Comparison of ENCODE assay signal across 17 cellular contexts in genomic region chr5:177538876-177539275, GRCh38. TPM values are rescaled to one million over a fixed set of nuclear protein-coding genes. Genes with fewer than 3 reads are reported as not detected.
DNase-seq lines count a peak whose midpoint lies in the region; TF ChIP-seq lines count a peak whose summit lies in the region.
"Had no signal": no experiment of that assay in that cellular context is flagged by ENCODE, and none has a peak within 500 bp of the region (broad histone marks: within the 10 kb centered on the region; RNA-seq: fewer than 3 reads in every experiment).

No MANE protein-coding gene starts in this region.

- no peaks in the 10 kb centered on the region for H3K9me3 Mint-ChIP-seq in chondrocyte (ENCODE audit: low read depth)
- H3K9me3 Mint-ChIP-seq: stimulated activated naive B cell treated with anti-CD40 and anti-IgM and Interleukin-4, amounts not matched to agents 10 μg/mL and 1 μg/mL and 100 μg/mL, for 72 hours; T-helper 2 cell treated with Interferon-gamma antibody and Interleukin-4, amounts not matched to agents 5 μg/mL and 100 μg/mL, for 36 hours had no signal

- H3K4me3 ChIP-seq in right atrium auricular region (no peak overlapping the region), skeletal muscle satellite cell (ENCODE audit: low read length) (no peak overlapping the region)
- H3K4me3 ChIP-seq: colonic mucosa, SJSA1 had no signal

- H3K36me3 ChIP-seq in right atrium auricular region (peaks cover 25% of the 10 kb centered on the region), skeletal muscle satellite cell (ENCODE audit: insufficient read depth, low read length) (peaks cover 21% of the 10 kb centered on the region)
- H3K36me3 ChIP-seq: colonic mucosa had no signal

- no peaks in the 10 kb centered on the region for H3K27me3 ChIP-seq in right atrium auricular region
- no peaks in the 10 kb centered on the region for H3K27me3 ChIP-seq in skeletal muscle satellite cell (ENCODE audit: control insufficient read depth, insufficient read depth, low read length)
- H3K27me3 ChIP-seq: colonic mucosa, SJSA1 had no signal

- H3K9ac ChIP-seq in skeletal muscle satellite cell (ENCODE audit: low read depth, low read length): peak overlapping the region; percentile 75

- H3K4me2 ChIP-seq in skeletal muscle satellite cell (ENCODE audit: low read length): peak overlapping the region; percentile 70

- TF ChIP-seq CTCF in C4-2B (conservative IDR thresholded peaks at IDR 0.05) (no peak), chondrocyte (IDR thresholded peaks at IDR 0.05) (no peak), right atrium auricular region (IDR thresholded peaks at IDR 0.05) (no peak)

- H3K4me1 ChIP-seq in right atrium auricular region (peaks cover 0 to 56% of the 10 kb centered on the region in 2 donors), skeletal muscle satellite cell (ENCODE audit: control insufficient read depth, insufficient read depth, low read length) (peaks cover 43% of the 10 kb centered on the region)

- DNase-seq in chondrocyte (ENCODE audit: low spot score): no peak
- DNase-seq in right atrium auricular region (ENCODE audit: low spot score): no peak
- no peak for DNase-seq in glomerular visceral epithelial cell (ENCODE audit: extremely low spot score)
- no peak for DNase-seq in NCI-H510A (lab: John Stamatoyannopoulos, UW)
- no peak for DNase-seq in NCI-H1092 (lab: John Stamatoyannopoulos, UW)
- no peak for DNase-seq in activated naive CD4-positive, alpha-beta T cell (lab: John Stamatoyannopoulos, UW)
- DNase-seq: activated CD4-positive, alpha-beta T cell treated with anti-CD3 and anti-CD28 coated beads for 1 hour; activated gamma-delta T cell treated with Interleukin-2 at 50 U/mL for 16 hours; anterior cingulate cortex; colonic mucosa; NCI-H187 treated with DMSO at 0.1 percent for 48 hours; NCI-H524; stimulated activated naive B cell treated with anti-CD40 and anti-IgM and Interleukin-4, amounts not matched to agents 10 μg/mL and 1 μg/mL and 100 μg/mL, for 72 hours had no signal

- peaks cover 7% of the 10 kb centered on the region for H3K36me3 Mint-ChIP-seq in chondrocyte (ENCODE audit: low read depth)

- H3K27me3 Mint-ChIP-seq in chondrocyte (ENCODE audit: low read depth): no peaks in the 10 kb centered on the region
- H3K27me3 Mint-ChIP-seq: stimulated activated naive B cell treated with anti-CD40 and anti-IgM and Interleukin-4, amounts not matched to agents 10 μg/mL and 1 μg/mL and 100 μg/mL, for 72 hours had no signal

- H3K27ac Mint-ChIP-seq in chondrocyte (ENCODE audit: unreplicated experiment): peak overlapping the region; percentile 98
- H3K27ac Mint-ChIP-seq: stimulated activated naive B cell treated with anti-CD40 and anti-IgM and Interleukin-4, amounts not matched to agents 10 μg/mL and 1 μg/mL and 100 μg/mL, for 72 hours; T-helper 2 cell treated with Interferon-gamma antibody and Interleukin-4, amounts not matched to agents 5 μg/mL and 100 μg/mL, for 36 hours had no signal

- H3K9me3 ChIP-seq in right atrium auricular region: no peaks in the 10 kb centered on the region
- H3K9me3 ChIP-seq in skeletal muscle satellite cell (replicated peaks; ENCODE audit: low read length): no peaks in the 10 kb centered on the region
- H3K9me3 ChIP-seq: colonic mucosa, SJSA1 had no signal

- H3K4me1 Mint-ChIP-seq in chondrocyte (ENCODE audit: low read depth): peaks cover 83% of the 10 kb centered on the region

- H3K4me3 Mint-ChIP-seq in chondrocyte (ENCODE audit: unreplicated experiment): no peak overlapping the region
- H3K4me3 Mint-ChIP-seq: stimulated activated naive B cell treated with anti-CD40 and anti-IgM and Interleukin-4, amounts not matched to agents 10 μg/mL and 1 μg/mL and 100 μg/mL, for 72 hours; T-helper 2 cell treated with Interferon-gamma antibody and Interleukin-4, amounts not matched to agents 5 μg/mL and 100 μg/mL, for 36 hours had no signal

- H3K27ac ChIP-seq in C4-2B (peak overlapping the region; percentile 36), right atrium auricular region (peak overlapping the region; percentile 40 to 76)

RNA-seq across cellular contexts. Expression of gene FAM193B, which starts 15.5 kb away (rescaled TPM):
- total RNA-seq in chondrocyte (75.2 to 85.9 TPM (median 79.1 TPM) in 3 replicates), right atrium auricular region (10 to 100 TPM in 1 of 2 donors, 1 to 10 TPM in 1; 9.8 to 20.7 TPM)
- total RNA-seq in skeletal muscle satellite cell (2012; rRNA removed): 12.7 and 16.5 TPM in 2 replicates

RNA-seq across cellular contexts. Expression of gene DDX41, which starts 22.1 kb away (rescaled TPM):
- total RNA-seq in chondrocyte: 77.2 to 79.0 TPM (median 78.6 TPM) in 3 replicates
- 10 to 100 TPM; 40.9 to 45.5 TPM for total RNA-seq in right atrium auricular region
- total RNA-seq in skeletal muscle satellite cell (2012; rRNA removed): 64.1 and 139 TPM in 2 replicates

RNA-seq across cellular contexts. Expression of gene DOK3, which starts 29.2 kb away (rescaled TPM):
- 4.7 to 7.7 TPM (median 7.5 TPM) in 3 replicates for total RNA-seq in chondrocyte
- 1 to 10 TPM; 1.6 to 2.6 TPM for total RNA-seq in right atrium auricular region
- 1.0 and 3.5 TPM in 2 replicates for total RNA-seq in skeletal muscle satellite cell (2012; rRNA removed)

RNA-seq across cellular contexts. Expression of gene PDLIM7, which starts 41.5 kb away (rescaled TPM):
- 563 to 633 TPM (median 613 TPM) in 3 replicates for total RNA-seq in chondrocyte
- 10 to 100 TPM; 45.8 to 56.0 TPM for total RNA-seq in right atrium auricular region
- total RNA-seq in skeletal muscle satellite cell (2012; rRNA removed): 75.3 and 151 TPM in 2 replicates

RNA-seq across cellular contexts. Expression of gene TMED9, which starts 53.1 kb away (rescaled TPM):
- total RNA-seq in chondrocyte (290 to 299 TPM (median 293 TPM) in 3 replicates), right atrium auricular region (10 to 100 TPM; 49.6 to 63.8 TPM)
- total RNA-seq in skeletal muscle satellite cell (2012; rRNA removed): 95.8 and 138 TPM in 2 replicates
